In genomic region chr22:35308480-35308945, GRCh38 we compare ENCODE assay signal across 9 cellular contexts. TPM values are rescaled to one million over a fixed set of nuclear protein-coding genes. Genes with fewer than 3 reads are reported as not detected.
DNase-seq lines count a peak whose midpoint lies in the region; ATAC-seq and TF ChIP-seq lines count a peak whose summit lies in the region.
"Had no signal": no experiment of that assay in that cellular context is flagged by ENCODE, and none has a peak within 500 bp of the region (broad histone marks: within the 10 kb centered on the region; RNA-seq: fewer than 3 reads in every experiment).

No MANE protein-coding gene starts in this region.

- no peak overlapping the region for H2AFZ ChIP-seq in PC-9

- peak overlapping the region; percentile 19 for H3K4me3 Mint-ChIP-seq in activated T-cell treated with anti-CD3 and anti-CD28 coated beads, Interleukin-2, amount 50 U/mL, for 4 hours
- H3K4me3 Mint-ChIP-seq: activated T-helper 1 cell treated with anti-CD3 and anti-CD28 coated beads, Interleukin-12 subunit alpha, Interleukin-12 subunit beta, Interleukin-2, Interleukin-4 antibody, amounts not matched to agents 30 ng/mL and 10 ng/mL and 1 ng/mL, durations not matched to agents 14 hours and 24 hours and 36 hours had no signal

- no peak for TF ChIP-seq POLR2A in spleen (IDR thresholded peaks at IDR 0.05)

- H3K9me2 ChIP-seq in PC-9 (ENCODE audit: insufficient read depth) = no peaks in the 10 kb centered on the region

- no peaks in the 10 kb centered on the region for H3K9me3 ChIP-seq in spleen
- H3K9me3 ChIP-seq in PC-9 (ENCODE audit: insufficient read depth, low read depth) = no peaks in the 10 kb centered on the region

- POLR2A ChIA-PET in PC-9 (lab: Charles Lee; ENCODE audit: unreplicated experiment) = no interaction called here

- H3K4me3 ChIP-seq in spleen = peak overlapping the region in 1 of 8 donors; percentile 16
- no peak overlapping the region for H3K4me3 ChIP-seq in PC-9

- CTCF ChIA-PET in PC-9 (lab: Charles Lee) = no interaction called here

- no peak overlapping the region for H3K4me2 ChIP-seq in PC-9

- BruUV-seq in PC-9 (replicated peaks; lab: Mats Ljungman, UMichigan) = no TSS peak

- H3K27me3 ChIP-seq in spleen (replicated peaks in 1 of 7) (no peaks in the 10 kb centered on the region), PC-9 (ENCODE audit: insufficient read depth, low read depth) (no peaks in the 10 kb centered on the region)

- peak overlapping the region in 5 of 8 donors; percentile 30 to 77 (median 63) for H3K27ac ChIP-seq in spleen
- H3K27ac ChIP-seq in PC-9 = no peak overlapping the region

- H3K9me3 Mint-ChIP-seq in activated T-cell treated with anti-CD3 and anti-CD28 coated beads, Interleukin-2, amount 50 U/mL, for 4 hours = no peaks in the 10 kb centered on the region
- H3K9me3 Mint-ChIP-seq: activated T-helper 1 cell treated with anti-CD3 and anti-CD28 coated beads, Interleukin-12 subunit alpha, Interleukin-12 subunit beta, Interleukin-2, Interleukin-4 antibody, amounts not matched to agents 30 ng/mL and 10 ng/mL and 1 ng/mL, durations not matched to agents 14 hours and 24 hours and 36 hours had no signal

- peaks cover 38% of the 10 kb centered on the region for H3F3A ChIP-seq in PC-9 (ENCODE audit: insufficient read depth, low read depth)

- H3K36me3 Mint-ChIP-seq in activated T-cell treated with anti-CD3 and anti-CD28 coated beads, Interleukin-2, amount 50 U/mL, for 4 hours (ENCODE audit: insufficient read depth) = peaks cover 10% of the 10 kb centered on the region

- H4K20me1 ChIP-seq in PC-9 (ENCODE audit: insufficient read depth) = no peaks in the 10 kb centered on the region

- TF ChIP-seq CTCF in spleen (IDR thresholded peaks at IDR 0.05 in 8 of 11, conservative IDR thresholded peaks at IDR 0.05 in 3 of 11) (no peak), PC-9 (conservative IDR thresholded peaks at IDR 0.05) (no peak)

- H3K4me1 Mint-ChIP-seq in activated T-cell treated with anti-CD3 and anti-CD28 coated beads, Interleukin-2, amount 50 U/mL, for 4 hours (ENCODE audit: low read depth) = peaks cover 86% of the 10 kb centered on the region

- H3K79me2 ChIP-seq in PC-9 (ENCODE audit: low read depth) = peaks cover 92% of the 10 kb centered on the region

- H3K36me3 ChIP-seq in spleen = peaks cover 0 to 44% (median 7%) of the 10 kb centered on the region in 6 donors
- 0 out of 2 replicates have a peak, but pooled peaks cover 12% of the 10 kb centered on the region for H3K36me3 ChIP-seq in PC-9 (ENCODE audit: low read depth)

- intact Hi-C loops in spleen (cut with DNase I; ENCODE audit: low total_unique reads) (no loop called here), PC-9 (cut with micrococcal nuclease; ENCODE audit: unreplicated experiment) (loop anchor here (10.0 kb wide), 1 partner anchor 66 kb away; no protein-coding TSS in a partner anchor)

- no peak for ATAC-seq in activated T-cell treated with anti-CD3 and anti-CD28 coated beads, Interleukin-2, amount 50 U/mL, for 4 hours
- ATAC-seq in HG02678 (IDR thresholded peaks at IDR 0.05; ENCODE audit: unreplicated experiment) = peak; percentile 52

- DNase-seq in activated T-cell treated with anti-CD3 and anti-CD28 coated beads, Interleukin-2, amount 50 U/mL, for 4 hours = no peak
- DNase-seq in activated T-cell treated with anti-CD3 and anti-CD28 coated beads, Interleukin-2, amount 50 U/mL, for 1 hour = no peak
- DNase-seq in NCI-H69 (lab: John Stamatoyannopoulos, UW) (peak; percentile 41), spleen (no peak), cerebellar nuclear complex (lab: John Stamatoyannopoulos, UW) (no peak), PC-9 (no peak)
- DNase-seq in central memory CD4-positive, alpha-beta T cell = no peak

- H3K4me1 ChIP-seq in spleen = peaks cover 28 to 96% (median 82%) of the 10 kb centered on the region in 6 donors
- H3K4me1 ChIP-seq in PC-9 (replicated peaks; ENCODE audit: insufficient read depth) = peaks cover 54% of the 10 kb centered on the region

- no peaks in the 10 kb centered on the region for H3K27me3 Mint-ChIP-seq in activated T-cell treated with anti-CD3 and anti-CD28 coated beads, Interleukin-2, amount 50 U/mL, for 4 hours (ENCODE audit: low read depth)

- WGBS in spleen, 5 donors = 32 to 56% (median 38%) methylated on average over 5 of the region's 5 CpGs

RNA-seq across cellular contexts. Expression of gene TOM1, which starts 8.8 kb away (rescaled TPM):
- total RNA-seq in activated T-cell treated with anti-CD3 and anti-CD28 coated beads, Interleukin-2, amount 50 U/mL, for 4 hours = 10 to 100 TPM; 20.5 to 24.7 (median 23.0) TPM
- 10 to 100 TPM; 48.2 to 92.1 (median 56.1) TPM for total RNA-seq in spleen
- polyA plus RNA-seq in spleen = 10 to 100 TPM; 19.9 to 44.4 (median 34.2) TPM
- total RNA-seq in PC-9 (2021) = 43.6 and 45.1 TPM in 2 replicates

RNA-seq across cellular contexts. Expression of gene HMGXB4, which starts 51.2 kb away (rescaled TPM):
- 10 to 100 TPM; 29.7 to 31.4 (median 30.6) TPM for total RNA-seq in activated T-cell treated with anti-CD3 and anti-CD28 coated beads, Interleukin-2, amount 50 U/mL, for 4 hours
- 10 to 100 TPM; 18.1 to 24.6 (median 21.5) TPM for total RNA-seq in spleen
- 1 to 10 TPM; 4.0 to 6.9 (median 4.2) TPM for polyA plus RNA-seq in spleen
- total RNA-seq in PC-9 (2021) = 29.2 and 31.1 TPM in 2 replicates
